ENCODE assay signal across 1 cellular context in genomic region chr1:66288048-66288447, GRCh38.
TF ChIP-seq lines count a peak whose summit lies in the region.

No MANE protein-coding gene starts in this region.

TF ChIP-seq in GM12878, 131 proteins besides CTCF, POLR2A, EP300 and RAD21:
- 0 out of 4 replicates have a peak, but pooled peaks of 1 of the 2 experiments have one; percentile 33 for TF ChIP-seq IKZF2 (IDR thresholded peaks at IDR 0.05)
- no peak for TF ChIP-seq E2F4 (IDR thresholded peaks at IDR 0.05; ENCODE audit: low read depth, low read length)
